Comparison of ENCODE assay signal across 29 cellular contexts in genomic region chr4:89599026-89599425, GRCh38.
"Had no signal": no experiment of that assay in that cellular context is flagged by ENCODE, and none has a peak within 500 bp of the region (broad histone marks: within the 10 kb centered on the region; RNA-seq: fewer than 3 reads in every experiment).

No MANE protein-coding gene starts in this region.

- H3K9me3 ChIP-seq: esophagus squamous epithelium, gastrocnemius medialis, heart left ventricle had no signal

- H3K36me3 ChIP-seq: brain microvascular endothelial cell, esophagus squamous epithelium, gastrocnemius medialis, heart left ventricle, WERI-Rb-1 had no signal

- H3K4me3 ChIP-seq: esophagus squamous epithelium, gastrocnemius medialis, heart left ventricle had no signal

- H3K27me3 ChIP-seq: brain microvascular endothelial cell, foreskin keratinocyte, gastrocnemius medialis, heart left ventricle had no signal

- DNase-seq: activated B cell treated with CpG ODN at 0.5 μM for 24 hours; activated CD4-positive, alpha-beta memory T cell treated with anti-CD3 and anti-CD28 coated beads for 36 hours; activated CD4-positive, alpha-beta T cell treated with anti-CD3 and anti-CD28 coated beads for 48 hours; activated CD8-positive, alpha-beta memory T cell treated with anti-CD3 and anti-CD28 coated beads, Interleukin-2, amount 10 ng/mL, durations not matched to agents 7 days and 5 days; activated CD8-positive, alpha-beta memory T cell treated with anti-CD3 and anti-CD28 coated beads, Interleukin-2, amount 50 U/mL, for 4 hours; activated CD8-positive, alpha-beta T cell treated with anti-CD3 and anti-CD28 coated beads, Interleukin-2, amount 10 ng/mL, durations not matched to agents 7 days and 5 days; activated effector memory CD4-positive, alpha-beta T cell treated with anti-CD3 and anti-CD28 coated beads, Interleukin-2, amount 50 U/mL, for 16 hours; activated naive CD4-positive, alpha-beta T cell treated with anti-CD3 and anti-CD28 coated beads for 36 hours; activated naive CD8-positive, alpha-beta T cell treated with anti-CD3 and anti-CD28 coated beads for 36 hours; activated naive CD8-positive, alpha-beta T cell treated with anti-CD3 and anti-CD28 coated beads, Interleukin-2, amount 50 U/mL, for 24 hours; activated T-cell treated with anti-CD3 and anti-CD28 coated beads, Interleukin-2, amount 50 U/mL, for 1 hour; activated T-cell treated with anti-CD3 and anti-CD28 coated beads, Interleukin-2, amount 50 U/mL, for 48 hours; amniotic stem cell; anterior cingulate cortex; brain microvascular endothelial cell; cortex of kidney; effector CD8-positive, alpha-beta T cell; esophagus squamous epithelium; gastrocnemius medialis; glutamatergic neuron; heart left ventricle; hypothalamus; T-helper 1 cell; T-helper 17 cell; T1000; WERI-Rb-1 had no signal

- ATAC-seq: activated CD4-positive, CD25-positive, alpha-beta regulatory T cell treated with anti-CD3 and anti-CD28 coated beads, Interleukin-2, amount 50 U/mL, for 24 hours; activated CD8-positive, alpha-beta memory T cell treated with anti-CD3 and anti-CD28 coated beads, Interleukin-2, amount 10 ng/mL, durations not matched to agents 7 days and 5 days; activated CD8-positive, alpha-beta T cell treated with anti-CD3 and anti-CD28 coated beads, Interleukin-2, amount 10 ng/mL, durations not matched to agents 7 days and 5 days; activated naive CD8-positive, alpha-beta T cell treated with anti-CD3 and anti-CD28 coated beads, Interleukin-2, amount 50 U/mL, for 24 hours; gastrocnemius medialis; heart left ventricle; T-helper 17 cell had no signal

- H3K27ac ChIP-seq: brain microvascular endothelial cell, epithelial cell of prostate, esophagus squamous epithelium, foreskin keratinocyte, gastrocnemius medialis, heart left ventricle, WERI-Rb-1 had no signal

- H3K4me1 ChIP-seq: esophagus squamous epithelium, foreskin keratinocyte, gastrocnemius medialis, heart left ventricle had no signal
